Comparison of ENCODE assay signal across 9 cellular contexts in genomic region chr2:128306081-128306930, GRCh38. TPM values are rescaled to one million over a fixed set of nuclear protein-coding genes. Genes with fewer than 3 reads are reported as not detected.
DNase-seq lines count a peak whose midpoint lies in the region; ATAC-seq and TF ChIP-seq lines count a peak whose summit lies in the region.
"Had no signal": no experiment of that assay in that cellular context is flagged by ENCODE, and none has a peak within 500 bp of the region (broad histone marks: within the 10 kb centered on the region; RNA-seq: fewer than 3 reads in every experiment).

No MANE protein-coding gene starts in this region.

- no peak for ATAC-seq in GM21390 (IDR thresholded peaks at IDR 0.05; ENCODE audit: unreplicated experiment)
- ATAC-seq: naive thymus-derived CD8-positive, alpha-beta T cell had no signal

- DNase-seq in HCEC 1CT: peak; percentile 87
- DNase-seq in NT2/D1 (ENCODE audit: low read depth, low spot score): no peak
- DNase-seq in fibroblast of mammary gland (ENCODE audit: low read depth): peak; percentile 98
- DNase-seq in posterior vena cava (ENCODE audit: low spot score): peak; percentile 90
- DNase-seq in activated T-helper 2 cell treated with anti-CD3 and anti-CD28 coated beads, Interferon-gamma antibody, Interleukin-2, Interleukin-4, amounts not matched to agents 10 μg/mL and 5 μg/mL and 100 μg/mL, durations not matched to agents 14 hours and 24 hours and 36 hours (ENCODE audit: low spot score): no peak
- DNase-seq in AML-193 (lab: John Stamatoyannopoulos, UW): no peak
- DNase-seq in retina: no peak

- H3K4me1 Mint-ChIP-seq in activated T-helper 2 cell treated with anti-CD3 and anti-CD28 coated beads, Interferon-gamma antibody, Interleukin-2, Interleukin-4, amounts not matched to agents 10 μg/mL and 5 μg/mL and 100 μg/mL, durations not matched to agents 14 hours and 24 hours and 36 hours (ENCODE audit: low read depth): peaks cover 3% of the 10 kb centered on the region

- H3K36me3 Mint-ChIP-seq in activated T-helper 2 cell treated with anti-CD3 and anti-CD28 coated beads, Interferon-gamma antibody, Interleukin-2, Interleukin-4, amounts not matched to agents 10 μg/mL and 5 μg/mL and 100 μg/mL, durations not matched to agents 14 hours and 24 hours and 36 hours (ENCODE audit: low read depth): no peaks in the 10 kb centered on the region
- H3K36me3 Mint-ChIP-seq: naive thymus-derived CD8-positive, alpha-beta T cell had no signal

- H3K27me3 ChIP-seq in NT2/D1 (ENCODE audit: insufficient read depth, insufficient read length): no peaks in the 10 kb centered on the region

- peaks cover 55% of the 10 kb centered on the region for H3K4me1 ChIP-seq in NT2/D1 (ENCODE audit: insufficient read depth, insufficient read length)

- H3K4me3 ChIP-seq in NT2/D1 (ENCODE audit: insufficient read length, low read depth): peak overlapping the region; percentile 6
- H3K4me3 ChIP-seq in fibroblast of mammary gland (ENCODE audit: control insufficient read depth, low read depth, low read length): no peak overlapping the region

- TF ChIP-seq CTCF in fibroblast of mammary gland (conservative IDR thresholded peaks at IDR 0.05; ENCODE audit: control insufficient read depth, insufficient read depth, low read depth, low read length): peak; percentile 58

- no peaks in the 10 kb centered on the region for H3K9me3 ChIP-seq in NT2/D1 (ENCODE audit: insufficient read depth, low read length)

- peak overlapping the region; percentile 14 for H3K9ac ChIP-seq in NT2/D1 (ENCODE audit: insufficient read length, low read depth)

- H3K4me3 Mint-ChIP-seq in activated T-helper 2 cell treated with anti-CD3 and anti-CD28 coated beads, Interferon-gamma antibody, Interleukin-2, Interleukin-4, amounts not matched to agents 10 μg/mL and 5 μg/mL and 100 μg/mL, durations not matched to agents 14 hours and 24 hours and 36 hours (ENCODE audit: low read depth): no peak overlapping the region
- H3K4me3 Mint-ChIP-seq: naive thymus-derived CD8-positive, alpha-beta T cell had no signal

- H3K27ac Mint-ChIP-seq in activated T-helper 2 cell treated with anti-CD3 and anti-CD28 coated beads, Interferon-gamma antibody, Interleukin-2, Interleukin-4, amounts not matched to agents 10 μg/mL and 5 μg/mL and 100 μg/mL, durations not matched to agents 14 hours and 24 hours and 36 hours: no peak overlapping the region

- no peaks in the 10 kb centered on the region for H3K9me3 Mint-ChIP-seq in activated T-helper 2 cell treated with anti-CD3 and anti-CD28 coated beads, Interferon-gamma antibody, Interleukin-2, Interleukin-4, amounts not matched to agents 10 μg/mL and 5 μg/mL and 100 μg/mL, durations not matched to agents 14 hours and 24 hours and 36 hours
- H3K9me3 Mint-ChIP-seq: naive thymus-derived CD8-positive, alpha-beta T cell had no signal

- intact Hi-C loops in posterior vena cava (cut with DNase I): loop anchor here (10.0 kb wide), 1 partner anchor 122 kb away; no protein-coding TSS in a partner anchor
- intact Hi-C loops in activated T-helper 2 cell treated with anti-CD3 and anti-CD28 coated beads, Interferon-gamma antibody, Interleukin-2, Interleukin-4, amounts not matched to agents 10 μg/mL and 5 μg/mL and 100 μg/mL, durations not matched to agents 14 hours and 24 hours and 36 hours (cut with micrococcal nuclease): no loop called here

- H3K27me3 Mint-ChIP-seq in activated T-helper 2 cell treated with anti-CD3 and anti-CD28 coated beads, Interferon-gamma antibody, Interleukin-2, Interleukin-4, amounts not matched to agents 10 μg/mL and 5 μg/mL and 100 μg/mL, durations not matched to agents 14 hours and 24 hours and 36 hours (ENCODE audit: low read depth): no peaks in the 10 kb centered on the region
- H3K27me3 Mint-ChIP-seq: naive thymus-derived CD8-positive, alpha-beta T cell had no signal

- H3K36me3 ChIP-seq in NT2/D1 (ENCODE audit: insufficient read depth, insufficient read length, low read length): peaks cover 94% of the 10 kb centered on the region

RNA-seq across cellular contexts. Expression of gene HS6ST1, which starts 12.4 kb away (rescaled TPM):
- 10 to 100 TPM; 16.9 to 22.4 TPM for total RNA-seq in posterior vena cava
- 17.6 and 17.7 TPM in 2 replicates for total RNA-seq in activated T-helper 2 cell treated with anti-CD3 and anti-CD28 coated beads, Interferon-gamma antibody, Interleukin-2, Interleukin-4, amounts not matched to agents 10 μg/mL and 5 μg/mL and 100 μg/mL, durations not matched to agents 14 hours and 24 hours and 36 hours

Comparison
In these comparisons a context has a peak if more than half of its experiments do, and no peak if none do; other contexts are left out.
1. DNase-seq: peak in HCEC 1CT (single experiment), fibroblast of mammary gland (single experiment) and posterior vena cava (single experiment); none in NT2/D1 (single experiment), activated T-helper 2 cell treated with anti-CD3 and anti-CD28 coated beads, Interferon-gamma antibody, Interleukin-2, Interleukin-4, amounts not matched to agents 10 μg/mL and 5 μg/mL and 100 μg/mL, durations not matched to agents 14 hours and 24 hours and 36 hours (single experiment), AML-193 (0 of 2) and retina (single experiment).